In the genomic region with DNA sequence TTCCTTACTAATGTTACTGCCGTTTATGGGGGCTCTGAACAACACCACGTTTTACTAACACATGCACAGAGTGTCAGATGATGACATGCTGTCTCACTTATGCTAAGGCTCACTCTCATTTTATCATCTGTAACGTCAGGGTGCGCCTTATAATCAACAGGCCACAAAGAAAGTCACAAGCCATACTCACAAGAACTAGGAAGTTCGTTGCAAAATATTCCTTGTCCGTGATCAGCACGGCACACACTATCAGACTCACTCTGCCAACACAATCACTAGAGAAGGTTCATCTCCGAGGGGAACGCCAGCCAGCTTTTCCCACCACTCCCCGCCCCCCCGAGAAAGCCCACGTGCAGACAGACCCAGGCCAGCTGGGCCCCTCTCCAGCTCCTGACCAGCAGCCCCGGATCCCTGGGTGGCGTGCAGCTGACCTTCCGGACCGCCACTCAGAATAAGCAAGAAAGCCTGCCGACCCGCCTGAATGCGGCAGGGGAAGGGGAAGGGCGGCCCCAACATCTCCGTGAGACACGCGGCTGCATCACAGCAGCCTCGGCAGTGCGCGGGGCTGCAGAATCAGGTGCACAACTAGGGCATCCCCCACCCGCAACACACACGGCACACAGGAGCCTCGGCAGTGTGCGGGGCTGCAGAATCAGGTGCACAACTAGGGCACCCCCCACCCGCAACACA, we compare ENCODE assay signal across 1 cellular context.
TF ChIP-seq lines count a peak whose summit lies in the region.

No MANE protein-coding gene starts in this region.

TF ChIP-seq in GM23338, 12 proteins besides CTCF, POLR2A, EP300 and RAD21:
- TF ChIP-seq EZH2phosphoT487 (IDR thresholded peaks at IDR 0.05; ENCODE audit: unreplicated experiment) (no peak), JUNB (IDR thresholded peaks at IDR 0.05; ENCODE audit: unreplicated experiment) (no peak), NANOG (IDR thresholded peaks at IDR 0.05; ENCODE audit: borderline replicate concordance) (no peak), CREB1 (CRISPR knock-in tag; IDR thresholded peaks at IDR 0.05; ENCODE audit: low read depth) (no peak), EZH2 (IDR thresholded peaks at IDR 0.05; ENCODE audit: low read depth, unreplicated experiment) (no peak), ZNF331 (CRISPR knock-in tag; IDR thresholded peaks at IDR 0.05; ENCODE audit: low read depth) (no peak)
- TF ChIP-seq, protein P1, sequence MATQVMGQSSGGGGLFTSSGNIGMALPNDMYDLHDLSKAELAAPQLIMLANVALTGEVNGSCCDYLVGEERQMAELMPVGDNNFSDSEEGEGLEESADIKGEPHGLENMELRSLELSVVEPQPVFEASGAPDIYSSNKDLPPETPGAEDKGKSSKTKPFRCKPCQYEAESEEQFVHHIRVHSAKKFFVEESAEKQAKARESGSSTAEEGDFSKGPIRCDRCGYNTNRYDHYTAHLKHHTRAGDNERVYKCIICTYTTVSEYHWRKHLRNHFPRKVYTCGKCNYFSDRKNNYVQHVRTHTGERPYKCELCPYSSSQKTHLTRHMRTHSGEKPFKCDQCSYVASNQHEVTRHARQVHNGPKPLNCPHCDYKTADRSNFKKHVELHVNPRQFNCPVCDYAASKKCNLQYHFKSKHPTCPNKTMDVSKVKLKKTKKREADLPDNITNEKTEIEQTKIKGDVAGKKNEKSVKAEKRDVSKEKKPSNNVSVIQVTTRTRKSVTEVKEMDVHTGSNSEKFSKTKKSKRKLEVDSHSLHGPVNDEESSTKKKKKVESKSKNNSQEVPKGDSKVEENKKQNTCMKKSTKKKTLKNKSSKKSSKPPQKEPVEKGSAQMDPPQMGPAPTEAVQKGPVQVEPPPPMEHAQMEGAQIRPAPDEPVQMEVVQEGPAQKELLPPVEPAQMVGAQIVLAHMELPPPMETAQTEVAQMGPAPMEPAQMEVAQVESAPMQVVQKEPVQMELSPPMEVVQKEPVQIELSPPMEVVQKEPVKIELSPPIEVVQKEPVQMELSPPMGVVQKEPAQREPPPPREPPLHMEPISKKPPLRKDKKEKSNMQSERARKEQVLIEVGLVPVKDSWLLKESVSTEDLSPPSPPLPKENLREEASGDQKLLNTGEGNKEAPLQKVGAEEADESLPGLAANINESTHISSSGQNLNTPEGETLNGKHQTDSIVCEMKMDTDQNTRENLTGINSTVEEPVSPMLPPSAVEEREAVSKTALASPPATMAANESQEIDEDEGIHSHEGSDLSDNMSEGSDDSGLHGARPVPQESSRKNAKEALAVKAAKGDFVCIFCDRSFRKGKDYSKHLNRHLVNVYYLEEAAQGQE (IDR thresholded peaks at IDR 0.05; ENCODE audit: unreplicated experiment): no peak
- TF ChIP-seq, protein P2, sequence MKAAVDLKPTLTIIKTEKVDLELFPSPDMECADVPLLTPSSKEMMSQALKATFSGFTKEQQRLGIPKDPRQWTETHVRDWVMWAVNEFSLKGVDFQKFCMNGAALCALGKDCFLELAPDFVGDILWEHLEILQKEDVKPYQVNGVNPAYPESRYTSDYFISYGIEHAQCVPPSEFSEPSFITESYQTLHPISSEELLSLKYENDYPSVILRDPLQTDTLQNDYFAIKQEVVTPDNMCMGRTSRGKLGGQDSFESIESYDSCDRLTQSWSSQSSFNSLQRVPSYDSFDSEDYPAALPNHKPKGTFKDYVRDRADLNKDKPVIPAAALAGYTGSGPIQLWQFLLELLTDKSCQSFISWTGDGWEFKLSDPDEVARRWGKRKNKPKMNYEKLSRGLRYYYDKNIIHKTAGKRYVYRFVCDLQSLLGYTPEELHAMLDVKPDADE (IDR thresholded peaks at IDR 0.05): no peak
